Comparison of ENCODE assay signal across 1 cellular context in the genomic region with DNA sequence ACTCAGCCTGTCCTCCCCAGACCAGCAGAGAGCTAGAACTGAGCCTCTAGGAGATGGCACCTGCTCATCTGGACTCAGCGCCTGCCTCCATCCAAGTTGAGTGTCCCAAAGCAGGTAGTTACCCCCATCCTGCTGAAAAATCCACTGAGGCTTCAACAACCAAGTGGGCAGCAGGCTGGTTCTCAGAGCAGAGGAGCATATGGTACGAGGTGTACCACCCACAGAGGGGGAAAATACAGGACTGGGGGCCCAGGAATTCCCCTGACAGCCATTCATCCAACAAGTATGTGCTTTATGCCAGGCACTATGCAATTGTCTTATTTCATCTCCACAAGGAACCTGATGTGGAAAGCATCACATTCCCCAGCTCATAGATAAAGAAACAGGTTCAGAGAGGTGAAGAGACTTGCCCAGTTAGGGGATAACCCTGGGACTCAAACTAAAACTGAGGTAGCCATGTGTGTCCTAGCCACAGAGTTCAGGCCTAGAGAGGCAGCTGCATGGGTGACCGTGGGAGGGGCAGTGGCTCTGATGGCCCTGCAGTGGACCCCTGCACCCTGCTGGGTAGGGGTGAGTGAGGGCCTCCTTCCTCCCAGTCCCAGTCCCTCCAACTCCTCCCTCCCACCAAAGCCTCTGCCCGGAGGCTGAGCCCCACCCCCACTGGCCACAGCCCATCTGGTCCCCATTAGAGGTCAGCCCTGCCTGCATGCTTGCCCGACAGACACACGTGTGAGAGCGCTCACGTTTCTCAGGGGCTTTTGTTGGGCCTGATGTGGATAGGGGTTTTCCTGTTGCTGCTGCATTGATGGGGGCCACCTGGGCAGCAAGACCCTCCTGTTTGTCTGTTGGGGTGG.
TF ChIP-seq lines count a peak whose summit lies in the region.

No MANE protein-coding gene starts in this region.

TF ChIP-seq in WTC11, 78 proteins besides CTCF, POLR2A, EP300 and RAD21 (continued from another document):
- TF ChIP-seq, protein P1, sequence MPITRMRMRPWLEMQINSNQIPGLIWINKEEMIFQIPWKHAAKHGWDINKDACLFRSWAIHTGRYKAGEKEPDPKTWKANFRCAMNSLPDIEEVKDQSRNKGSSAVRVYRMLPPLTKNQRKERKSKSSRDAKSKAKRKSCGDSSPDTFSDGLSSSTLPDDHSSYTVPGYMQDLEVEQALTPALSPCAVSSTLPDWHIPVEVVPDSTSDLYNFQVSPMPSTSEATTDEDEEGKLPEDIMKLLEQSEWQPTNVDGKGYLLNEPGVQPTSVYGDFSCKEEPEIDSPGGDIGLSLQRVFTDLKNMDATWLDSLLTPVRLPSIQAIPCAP (CRISPR knock-in tag; IDR thresholded peaks at IDR 0.05), result no peak
- TF ChIP-seq, protein P2, sequence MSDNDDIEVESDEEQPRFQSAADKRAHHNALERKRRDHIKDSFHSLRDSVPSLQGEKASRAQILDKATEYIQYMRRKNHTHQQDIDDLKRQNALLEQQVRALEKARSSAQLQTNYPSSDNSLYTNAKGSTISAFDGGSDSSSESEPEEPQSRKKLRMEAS (CRISPR knock-in tag; IDR thresholded peaks at IDR 0.05), result no peak
- TF ChIP-seq SOX15 (CRISPR knock-in tag; IDR thresholded peaks at IDR 0.05) (no peak), ZNF263 (CRISPR knock-in tag; IDR thresholded peaks at IDR 0.05; ENCODE audit: low read depth) (no peak), ZNF671 (CRISPR knock-in tag; IDR thresholded peaks at IDR 0.05) (no peak), ZBTB21 (CRISPR knock-in tag; IDR thresholded peaks at IDR 0.05; ENCODE audit: borderline replicate concordance) (no peak), SP1 (CRISPR knock-in tag; conservative IDR thresholded peaks at IDR 0.05) (no peak), PRRX2 (CRISPR knock-in tag; IDR thresholded peaks at IDR 0.05) (no peak), ZNF232 (CRISPR knock-in tag; IDR thresholded peaks at IDR 0.05) (no peak), JUN (CRISPR knock-in tag; IDR thresholded peaks at IDR 0.05) (no peak)
- TF ChIP-seq, protein P3, sequence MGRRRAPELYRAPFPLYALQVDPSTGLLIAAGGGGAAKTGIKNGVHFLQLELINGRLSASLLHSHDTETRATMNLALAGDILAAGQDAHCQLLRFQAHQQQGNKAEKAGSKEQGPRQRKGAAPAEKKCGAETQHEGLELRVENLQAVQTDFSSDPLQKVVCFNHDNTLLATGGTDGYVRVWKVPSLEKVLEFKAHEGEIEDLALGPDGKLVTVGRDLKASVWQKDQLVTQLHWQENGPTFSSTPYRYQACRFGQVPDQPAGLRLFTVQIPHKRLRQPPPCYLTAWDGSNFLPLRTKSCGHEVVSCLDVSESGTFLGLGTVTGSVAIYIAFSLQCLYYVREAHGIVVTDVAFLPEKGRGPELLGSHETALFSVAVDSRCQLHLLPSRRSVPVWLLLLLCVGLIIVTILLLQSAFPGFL (CRISPR knock-in tag; IDR thresholded peaks at IDR 0.05; ENCODE audit: borderline replicate concordance), result no peak
- TF ChIP-seq, protein P4, sequence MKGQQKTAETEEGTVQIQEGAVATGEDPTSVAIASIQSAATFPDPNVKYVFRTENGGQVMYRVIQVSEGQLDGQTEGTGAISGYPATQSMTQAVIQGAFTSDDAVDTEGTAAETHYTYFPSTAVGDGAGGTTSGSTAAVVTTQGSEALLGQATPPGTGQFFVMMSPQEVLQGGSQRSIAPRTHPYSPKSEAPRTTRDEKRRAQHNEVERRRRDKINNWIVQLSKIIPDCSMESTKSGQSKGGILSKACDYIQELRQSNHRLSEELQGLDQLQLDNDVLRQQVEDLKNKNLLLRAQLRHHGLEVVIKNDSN (CRISPR knock-in tag; IDR thresholded peaks at IDR 0.05), result no peak
- TF ChIP-seq, protein P5, sequence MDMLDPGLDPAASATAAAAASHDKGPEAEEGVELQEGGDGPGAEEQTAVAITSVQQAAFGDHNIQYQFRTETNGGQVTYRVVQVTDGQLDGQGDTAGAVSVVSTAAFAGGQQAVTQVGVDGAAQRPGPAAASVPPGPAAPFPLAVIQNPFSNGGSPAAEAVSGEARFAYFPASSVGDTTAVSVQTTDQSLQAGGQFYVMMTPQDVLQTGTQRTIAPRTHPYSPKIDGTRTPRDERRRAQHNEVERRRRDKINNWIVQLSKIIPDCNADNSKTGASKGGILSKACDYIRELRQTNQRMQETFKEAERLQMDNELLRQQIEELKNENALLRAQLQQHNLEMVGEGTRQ (CRISPR knock-in tag; IDR thresholded peaks at IDR 0.05), result no peak
- TF ChIP-seq, protein P6, sequence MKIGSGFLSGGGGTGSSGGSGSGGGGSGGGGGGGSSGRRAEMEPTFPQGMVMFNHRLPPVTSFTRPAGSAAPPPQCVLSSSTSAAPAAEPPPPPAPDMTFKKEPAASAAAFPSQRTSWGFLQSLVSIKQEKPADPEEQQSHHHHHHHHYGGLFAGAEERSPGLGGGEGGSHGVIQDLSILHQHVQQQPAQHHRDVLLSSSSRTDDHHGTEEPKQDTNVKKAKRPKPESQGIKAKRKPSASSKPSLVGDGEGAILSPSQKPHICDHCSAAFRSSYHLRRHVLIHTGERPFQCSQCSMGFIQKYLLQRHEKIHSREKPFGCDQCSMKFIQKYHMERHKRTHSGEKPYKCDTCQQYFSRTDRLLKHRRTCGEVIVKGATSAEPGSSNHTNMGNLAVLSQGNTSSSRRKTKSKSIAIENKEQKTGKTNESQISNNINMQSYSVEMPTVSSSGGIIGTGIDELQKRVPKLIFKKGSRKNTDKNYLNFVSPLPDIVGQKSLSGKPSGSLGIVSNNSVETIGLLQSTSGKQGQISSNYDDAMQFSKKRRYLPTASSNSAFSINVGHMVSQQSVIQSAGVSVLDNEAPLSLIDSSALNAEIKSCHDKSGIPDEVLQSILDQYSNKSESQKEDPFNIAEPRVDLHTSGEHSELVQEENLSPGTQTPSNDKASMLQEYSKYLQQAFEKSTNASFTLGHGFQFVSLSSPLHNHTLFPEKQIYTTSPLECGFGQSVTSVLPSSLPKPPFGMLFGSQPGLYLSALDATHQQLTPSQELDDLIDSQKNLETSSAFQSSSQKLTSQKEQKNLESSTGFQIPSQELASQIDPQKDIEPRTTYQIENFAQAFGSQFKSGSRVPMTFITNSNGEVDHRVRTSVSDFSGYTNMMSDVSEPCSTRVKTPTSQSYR (CRISPR knock-in tag; IDR thresholded peaks at IDR 0.05), result no peak
TF ChIP-seq in WTC11: peak in this region for 0.
